ENCODE assay signal across 1 cellular context in genomic region chr5:102956599-102956998, GRCh38.
TF ChIP-seq lines count a peak whose summit lies in the region.

No MANE protein-coding gene starts in this region.

TF ChIP-seq in HCT116, 20 proteins besides CTCF, POLR2A, EP300 and RAD21:
- no peak for TF ChIP-seq REST (IDR thresholded peaks at IDR 0.05; ENCODE audit: low read depth)
- no peak for TF ChIP-seq ZNF274 (IDR thresholded peaks at IDR 0.05; ENCODE audit: low read depth, low read length)
- TF ChIP-seq SIN3A (IDR thresholded peaks at IDR 0.05; ENCODE audit: low read depth), result no peak
- no peak for TF ChIP-seq ZBTB33 (IDR thresholded peaks at IDR 0.05; ENCODE audit: extremely low read depth, insufficient replicate concordance, low read length)
- TF ChIP-seq CBX3 (IDR thresholded peaks at IDR 0.05; ENCODE audit: low read depth), result no peak
- TF ChIP-seq ATF3 (IDR thresholded peaks at IDR 0.05), result no peak
TF ChIP-seq in HCT116: peak in this region for 0.
